In genomic region chr7:100895701-100895955, GRCh38 we compare ENCODE assay signal across 8 cellular contexts. TPM values are rescaled to one million over a fixed set of nuclear protein-coding genes. Genes with fewer than 3 reads are reported as not detected.
A peak's percentile ranks its signal among the peaks of the same experiment; 100 is the strongest.
DNase-seq lines count a peak whose midpoint lies in the region; ATAC-seq and TF ChIP-seq lines count a peak whose summit lies in the region.

ACHE (minus strand) TSS chr7:100895888; CDS start chr7:100894232, 1,656 bp downstream.

- TF ChIP-seq CTCF in CD4-positive, alpha-beta T cell (IDR thresholded peaks at IDR 0.05) = no peak
- TF ChIP-seq CTCF in fibroblast of mammary gland (conservative IDR thresholded peaks at IDR 0.05; ENCODE audit: control insufficient read depth, insufficient read depth, low read depth, low read length) (no peak), osteoblast (IDR thresholded peaks at IDR 0.05; ENCODE audit: extremely low read depth, low read depth, low read length) (no peak)

- ATAC-seq in CD4-positive, alpha-beta T cell (ENCODE audit: poor library complexity) = peak; percentile 16
- ATAC-seq in SK-N-SH treated with all-trans-retinoic acid at 6 μM for 48 hours = peak; percentile 39
- no peak for ATAC-seq in HG03439 (IDR thresholded peaks at IDR 0.05; ENCODE audit: unreplicated experiment)

- H3K4me3 ChIP-seq in fibroblast of mammary gland (ENCODE audit: control insufficient read depth, low read depth, low read length) = peak within 1 kb of the TSS; percentile 23
- no peak within 1 kb of the TSS for H3K4me3 ChIP-seq in osteoblast (ENCODE audit: insufficient read depth, low read length)

- H3K27ac Mint-ChIP-seq in CD4-positive, alpha-beta T cell = no peak within 1 kb of the TSS

- H3K9me3 ChIP-seq in CD4-positive, alpha-beta T cell (ENCODE audit: control insufficient read depth, low read length) = no peaks in the 10 kb centered on the region
- no peaks in the 10 kb centered on the region for H3K9me3 ChIP-seq in osteoblast (ENCODE audit: low read depth, low read length)

- no peak within 1 kb of the TSS for H2AFZ ChIP-seq in osteoblast (ENCODE audit: low read length)

- no peaks in the 10 kb centered on the region for H3K36me3 Mint-ChIP-seq in CD4-positive, alpha-beta T cell (ENCODE audit: low read depth)

- no peak for DNase-seq in CD4-positive, alpha-beta T cell
- no peak for DNase-seq in fibroblast of mammary gland (ENCODE audit: low read depth)
- peak; percentile 71 for DNase-seq in osteoblast (ENCODE audit: insufficient read length, low spot score, missing footprints)
- DNase-seq in stimulated activated CD4-positive, alpha-beta T cell treated with anti-CD3 and anti-CD28 coated beads, Interleukin-4, amount 100 ng/mL, for 4 hours = no peak
- no peak for DNase-seq in AG20443 (ENCODE audit: low spot score)
- DNase-seq in AG08396 (ENCODE audit: low spot score) = no peak

- peak within 1 kb of the TSS; percentile 88 for H3K4me3 Mint-ChIP-seq in CD4-positive, alpha-beta T cell

- peaks cover 15% of the 10 kb centered on the region for H3K4me1 Mint-ChIP-seq in CD4-positive, alpha-beta T cell (ENCODE audit: low read depth)

- H3K9me3 Mint-ChIP-seq in CD4-positive, alpha-beta T cell = no peaks in the 10 kb centered on the region

- no peaks in the 10 kb centered on the region for H3K79me2 ChIP-seq in osteoblast (ENCODE audit: insufficient read depth, low read length)

- POLR2A ChIA-PET in CD4-positive, alpha-beta T cell (lab: Charles Lee) = interaction anchor here (1.9 kb wide), 1 partner anchor 21 kb away, joined by 10 read pairs; the partner anchor contains the start of gene SRRT

- H4K20me1 ChIP-seq in osteoblast (ENCODE audit: insufficient read depth, low read length) = peaks cover 5% of the 10 kb centered on the region

- CTCF ChIA-PET in CD4-positive, alpha-beta T cell (lab: Charles Lee) = interaction anchor here (0.6 kb wide), 1 partner anchor 249 kb away, joined by 3 read pairs; no protein-coding TSS in a partner anchor

- no peak within 1 kb of the TSS for H3K27ac ChIP-seq in CD4-positive, alpha-beta T cell (ENCODE audit: low read depth, low read length)
- no peak within 1 kb of the TSS for H3K27ac ChIP-seq in osteoblast (ENCODE audit: low read depth, low read length)

- H3K36me3 ChIP-seq in osteoblast (ENCODE audit: insufficient read depth, low read length) = no peaks in the 10 kb centered on the region

- no peak within 1 kb of the TSS for H3K4me2 ChIP-seq in osteoblast (ENCODE audit: insufficient read depth, low read length)

- peaks cover 71% of the 10 kb centered on the region for H3K27me3 ChIP-seq in CD4-positive, alpha-beta T cell (ENCODE audit: control insufficient read depth, insufficient read depth, low read length)
- peaks cover 33% of the 10 kb centered on the region for H3K27me3 ChIP-seq in osteoblast (ENCODE audit: insufficient read depth, low read length)

- intact Hi-C loops in CD4-positive, alpha-beta T cell (cut with DNase I, micrococcal nuclease) = loop anchor here (5.0 to 10.0 kb wide), 3 partner anchors 182 to 389 kb away; partner anchors contain the start of genes PLOD3 (in 1 of the 2) and ZNHIT1 (in 1 of the 2)

- H3K4me1 ChIP-seq in osteoblast (ENCODE audit: insufficient read depth, low read length) = peaks cover 4% of the 10 kb centered on the region

- H3K27me3 Mint-ChIP-seq in CD4-positive, alpha-beta T cell = peaks cover 59% of the 10 kb centered on the region

TF ChIP-seq in SK-N-SH treated with all-trans-retinoic acid at 6 μM for 48 hours, 23 proteins besides CTCF, POLR2A, EP300 and RAD21:
- TF ChIP-seq ZNF8 (CRISPR knock-in tag; IDR thresholded peaks at IDR 0.05) (no peak), RARB (CRISPR knock-in tag; IDR thresholded peaks at IDR 0.05) (no peak), CREB5 (CRISPR knock-in tag; IDR thresholded peaks at IDR 0.05; ENCODE audit: low read depth) (no peak), ZNF565 (CRISPR knock-in tag; conservative IDR thresholded peaks at IDR 0.05; ENCODE audit: low read depth) (no peak), TCF4 (CRISPR knock-in tag; IDR thresholded peaks at IDR 0.05; ENCODE audit: borderline replicate concordance) (no peak), ESRRG (CRISPR knock-in tag; IDR thresholded peaks at IDR 0.05) (no peak)

RNA-seq across cellular contexts. Expression of gene ACHE, which starts in this region (rescaled TPM):
- under 1 TPM; 0.14 to 0.22 TPM for total RNA-seq in CD4-positive, alpha-beta T cell
- total RNA-seq in osteoblast = under 0.01 TPM in 2 replicates

Comparison
In these comparisons a context has a peak if more than half of its experiments do, and no peak if none do; other contexts are left out.
1. Peak in ATAC-seq in CD4-positive, alpha-beta T cell; RNA of the gene not detected or under 1 TPM.
2. Peak in DNase-seq in osteoblast; RNA of the gene not detected or under 1 TPM.